ENCODE assay signal across 27 cellular contexts in genomic region chr14:57069702-57070101, GRCh38.
"Had no signal": no experiment of that assay in that cellular context is flagged by ENCODE, and none has a peak within 500 bp of the region (broad histone marks: within the 10 kb centered on the region; RNA-seq: fewer than 3 reads in every experiment).

No MANE protein-coding gene starts in this region.

- H3K4me3 Mint-ChIP-seq: mesothelial cell of epicardium; naive B cell; natural killer cell; nephron progenitor cell; neural progenitor cell; stimulated activated naive B cell treated with anti-CD40 and anti-IgM and Interleukin-4, amounts not matched to agents 10 μg/mL and 1 μg/mL and 100 μg/mL, for 72 hours had no signal

- H3K27me3 ChIP-seq: testis, thyroid gland, uterus had no signal

- H3K4me3 ChIP-seq: left ventricle myocardium inferior, lung, neural progenitor cell, skin epidermis, stomach, testis, thyroid gland, transverse colon, upper lobe of right lung, uterus had no signal

- DNase-seq: islet precursor cell; left ventricle myocardium inferior; mesendoderm; naive B cell; natural killer cell; nephron progenitor cell; occipital lobe; retina; right cardiac atrium; stimulated activated CD4-positive, alpha-beta T cell treated with anti-CD3 and anti-CD28 coated beads, Interleukin-12 subunit alpha, Interleukin-12 subunit beta, amount 100 ng/mL, for 4 hours; stimulated activated CD4-positive, alpha-beta T cell treated with anti-CD3 and anti-CD28 coated beads, Interleukin-15, amount 100 ng/mL, for 24 hours; stimulated activated CD4-positive, alpha-beta T cell treated with anti-CD3 and anti-CD28 coated beads, Interleukin-2, amount 100 ng/mL, for 24 hours; stimulated activated CD4-positive, alpha-beta T cell treated with anti-CD3 and anti-CD28 coated beads, Interleukin-4, amount 100 ng/mL, for 1 hour; stimulated activated naive B cell treated with anti-CD40 and anti-IgM and Interleukin-4, amounts not matched to agents 10 μg/mL and 1 μg/mL and 100 μg/mL, for 72 hours; stimulated activated naive CD8-positive, alpha-beta T cell treated with anti-CD3 and anti-CD28 coated beads, Interleukin-15, Interleukin-2, amounts not matched to agents 100 U/mL and 50 U/mL, for 24 hours; stomach; testis; thyroid gland; transverse colon; upper lobe of right lung; uterus had no signal

- H3K4me1 ChIP-seq: left ventricle myocardium inferior, parathyroid adenoma, stomach, testis, thyroid gland, transverse colon, upper lobe of right lung, uterus had no signal

- H3K9me3 ChIP-seq: left ventricle myocardium inferior, neutrophil, stomach, testis, thyroid gland, transverse colon, upper lobe of right lung, uterus had no signal

- H3K4me1 Mint-ChIP-seq: naive B cell; natural killer cell; stimulated activated naive B cell treated with anti-CD40 and anti-IgM and Interleukin-4, amounts not matched to agents 10 μg/mL and 1 μg/mL and 100 μg/mL, for 72 hours had no signal

- H3K36me3 Mint-ChIP-seq: mesothelial cell of epicardium; naive B cell; natural killer cell; neural progenitor cell; stimulated activated naive B cell treated with anti-CD40 and anti-IgM and Interleukin-4, amounts not matched to agents 10 μg/mL and 1 μg/mL and 100 μg/mL, for 72 hours had no signal

- H3K27ac ChIP-seq: left ventricle myocardium inferior, neural progenitor cell, neutrophil, parathyroid adenoma, skin epidermis, stomach, testis, thyroid gland, transverse colon, upper lobe of right lung, uterus had no signal

- H3K36me3 ChIP-seq: left ventricle myocardium inferior, neural progenitor cell, neutrophil, stomach, thyroid gland, transverse colon, upper lobe of right lung, uterus had no signal

- H3K9me3 Mint-ChIP-seq: mesothelial cell of epicardium; naive B cell; natural killer cell; nephron progenitor cell; neural progenitor cell; stimulated activated naive B cell treated with anti-CD40 and anti-IgM and Interleukin-4, amounts not matched to agents 10 μg/mL and 1 μg/mL and 100 μg/mL, for 72 hours had no signal

- H3K27ac Mint-ChIP-seq: mesothelial cell of epicardium; naive B cell; natural killer cell; nephron progenitor cell; neural progenitor cell; stimulated activated naive B cell treated with anti-CD40 and anti-IgM and Interleukin-4, amounts not matched to agents 10 μg/mL and 1 μg/mL and 100 μg/mL, for 72 hours had no signal
